In the genomic region with DNA sequence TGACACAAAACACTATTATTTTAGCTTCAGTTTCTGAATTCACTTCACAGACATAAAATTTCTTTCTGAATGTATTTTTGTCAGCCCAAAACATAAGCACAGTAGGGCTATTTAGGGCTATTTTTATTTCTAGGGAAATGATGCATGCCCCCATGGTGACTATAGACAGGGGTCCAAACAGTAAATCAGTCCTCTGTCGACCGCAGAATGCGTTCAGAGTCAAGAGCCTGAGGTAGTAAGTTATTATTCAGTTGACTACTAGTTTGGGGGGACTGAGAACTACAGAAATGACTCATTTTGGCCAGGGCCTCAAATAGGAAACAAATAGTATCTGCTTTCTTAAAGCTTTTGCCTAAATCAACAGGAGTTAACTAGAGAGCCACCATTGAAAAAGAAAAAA, we compare ENCODE assay signal across 1 cellular context.
TF ChIP-seq lines count a peak whose summit lies in the region.

No MANE protein-coding gene starts in this region.

TF ChIP-seq in GM23338, 12 proteins besides CTCF, POLR2A, EP300 and RAD21 (continued from another document):
- TF ChIP-seq, protein P1, sequence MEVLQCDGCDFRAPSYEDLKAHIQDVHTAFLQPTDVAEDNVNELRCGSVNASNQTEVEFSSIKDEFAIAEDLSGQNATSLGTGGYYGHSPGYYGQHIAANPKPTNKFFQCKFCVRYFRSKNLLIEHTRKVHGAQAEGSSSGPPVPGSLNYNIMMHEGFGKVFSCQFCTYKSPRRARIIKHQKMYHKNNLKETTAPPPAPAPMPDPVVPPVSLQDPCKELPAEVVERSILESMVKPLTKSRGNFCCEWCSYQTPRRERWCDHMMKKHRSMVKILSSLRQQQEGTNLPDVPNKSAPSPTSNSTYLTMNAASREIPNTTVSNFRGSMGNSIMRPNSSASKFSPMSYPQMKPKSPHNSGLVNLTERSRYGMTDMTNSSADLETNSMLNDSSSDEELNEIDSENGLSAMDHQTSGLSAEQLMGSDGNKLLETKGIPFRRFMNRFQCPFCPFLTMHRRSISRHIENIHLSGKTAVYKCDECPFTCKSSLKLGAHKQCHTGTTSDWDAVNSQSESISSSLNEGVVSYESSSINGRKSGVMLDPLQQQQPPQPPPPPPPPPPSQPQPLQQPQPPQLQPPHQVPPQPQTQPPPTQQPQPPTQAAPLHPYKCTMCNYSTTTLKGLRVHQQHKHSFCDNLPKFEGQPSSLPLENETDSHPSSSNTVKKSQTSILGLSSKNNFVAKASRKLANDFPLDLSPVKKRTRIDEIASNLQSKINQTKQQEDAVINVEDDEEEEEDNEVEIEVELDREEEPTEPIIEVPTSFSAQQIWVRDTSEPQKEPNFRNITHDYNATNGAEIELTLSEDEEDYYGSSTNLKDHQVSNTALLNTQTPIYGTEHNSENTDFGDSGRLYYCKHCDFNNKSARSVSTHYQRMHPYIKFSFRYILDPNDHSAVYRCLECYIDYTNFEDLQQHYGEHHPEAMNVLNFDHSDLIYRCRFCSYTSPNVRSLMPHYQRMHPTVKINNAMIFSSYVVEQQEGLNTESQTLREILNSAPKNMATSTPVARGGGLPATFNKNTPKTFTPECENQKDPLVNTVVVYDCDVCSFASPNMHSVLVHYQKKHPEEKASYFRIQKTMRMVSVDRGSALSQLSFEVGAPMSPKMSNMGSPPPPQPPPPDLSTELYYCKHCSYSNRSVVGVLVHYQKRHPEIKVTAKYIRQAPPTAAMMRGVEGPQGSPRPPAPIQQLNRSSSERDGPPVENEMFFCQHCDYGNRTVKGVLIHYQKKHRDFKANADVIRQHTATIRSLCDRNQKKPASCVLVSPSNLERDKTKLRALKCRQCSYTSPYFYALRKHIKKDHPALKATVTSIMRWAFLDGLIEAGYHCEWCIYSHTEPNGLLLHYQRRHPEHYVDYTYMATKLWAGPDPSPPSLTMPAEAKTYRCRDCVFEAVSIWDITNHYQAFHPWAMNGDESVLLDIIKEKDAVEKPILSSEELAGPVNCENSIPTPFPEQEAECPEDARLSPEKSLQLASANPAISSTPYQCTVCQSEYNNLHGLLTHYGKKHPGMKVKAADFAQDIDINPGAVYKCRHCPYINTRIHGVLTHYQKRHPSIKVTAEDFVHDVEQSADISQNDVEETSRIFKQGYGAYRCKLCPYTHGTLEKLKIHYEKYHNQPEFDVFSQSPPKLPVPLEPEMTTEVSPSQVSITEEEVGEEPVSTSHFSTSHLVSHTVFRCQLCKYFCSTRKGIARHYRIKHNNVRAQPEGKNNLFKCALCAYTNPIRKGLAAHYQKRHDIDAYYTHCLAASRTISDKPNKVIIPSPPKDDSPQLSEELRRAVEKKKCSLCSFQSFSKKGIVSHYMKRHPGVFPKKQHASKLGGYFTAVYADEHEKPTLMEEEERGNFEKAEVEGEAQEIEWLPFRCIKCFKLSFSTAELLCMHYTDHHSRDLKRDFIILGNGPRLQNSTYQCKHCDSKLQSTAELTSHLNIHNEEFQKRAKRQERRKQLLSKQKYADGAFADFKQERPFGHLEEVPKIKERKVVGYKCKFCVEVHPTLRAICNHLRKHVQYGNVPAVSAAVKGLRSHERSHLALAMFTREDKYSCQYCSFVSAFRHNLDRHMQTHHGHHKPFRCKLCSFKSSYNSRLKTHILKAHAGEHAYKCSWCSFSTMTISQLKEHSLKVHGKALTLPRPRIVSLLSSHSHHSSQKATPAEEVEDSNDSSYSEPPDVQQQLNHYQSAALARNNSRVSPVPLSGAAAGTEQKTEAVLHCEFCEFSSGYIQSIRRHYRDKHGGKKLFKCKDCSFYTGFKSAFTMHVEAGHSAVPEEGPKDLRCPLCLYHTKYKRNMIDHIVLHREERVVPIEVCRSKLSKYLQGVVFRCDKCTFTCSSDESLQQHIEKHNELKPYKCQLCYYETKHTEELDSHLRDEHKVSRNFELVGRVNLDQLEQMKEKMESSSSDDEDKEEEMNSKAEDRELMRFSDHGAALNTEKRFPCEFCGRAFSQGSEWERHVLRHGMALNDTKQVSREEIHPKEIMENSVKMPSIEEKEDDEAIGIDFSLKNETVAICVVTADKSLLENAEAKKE (CRISPR knock-in tag; IDR thresholded peaks at IDR 0.05): no peak
- TF ChIP-seq NANOG (IDR thresholded peaks at IDR 0.05; ENCODE audit: borderline replicate concordance): no peak
- TF ChIP-seq ZNF331 (CRISPR knock-in tag; IDR thresholded peaks at IDR 0.05; ENCODE audit: low read depth): no peak
- TF ChIP-seq EZH2 (IDR thresholded peaks at IDR 0.05; ENCODE audit: low read depth, unreplicated experiment): no peak
- TF ChIP-seq ZNF114 (CRISPR knock-in tag; IDR thresholded peaks at IDR 0.05): no peak
